In genomic region chr5:61159841-61160240, GRCh38 we compare ENCODE assay signal across 15 cellular contexts. TPM values are rescaled to one million over a fixed set of nuclear protein-coding genes. Genes with fewer than 3 reads are reported as not detected.
A peak's percentile ranks its signal among the peaks of the same experiment; 100 is the strongest.
DNase-seq lines count a peak whose midpoint lies in the region; ATAC-seq and TF ChIP-seq lines count a peak whose summit lies in the region.
"Had no signal": no experiment of that assay in that cellular context is flagged by ENCODE, and none has a peak within 500 bp of the region (broad histone marks: within the 10 kb centered on the region; RNA-seq: fewer than 3 reads in every experiment).

No MANE protein-coding gene starts in this region.

- H2AK5ac ChIP-seq in mesendoderm (ENCODE audit: low read length): no peak overlapping the region

- in situ Hi-C loops in GM13976 (cut with MboI; ENCODE audit: low sequenced_read_pairs, unreplicated experiment): no loop called here

- no peak overlapping the region for H4K5ac ChIP-seq in mesendoderm (ENCODE audit: low read length)

- H3K36me3 ChIP-seq in mesendoderm (ENCODE audit: control insufficient read depth, insufficient read depth, low read length): no peaks in the 10 kb centered on the region
- H3K36me3 ChIP-seq: uterus had no signal

- H3K18ac ChIP-seq in mesendoderm (ENCODE audit: low read length): no peak overlapping the region

- H2BK5ac ChIP-seq in mesendoderm (ENCODE audit: low read length): no peak overlapping the region

- H3K4me2 ChIP-seq in mesendoderm (ENCODE audit: low read length): no peak overlapping the region

- H3K36me3 Mint-ChIP-seq in activated T-helper 17 cell treated with anti-CD3 and anti-CD28 coated beads, Interleukin-2, amount 50 U/mL, for 72 hours (ENCODE audit: low read depth): peaks cover 80% of the 10 kb centered on the region
- peaks cover 69% of the 10 kb centered on the region for H3K36me3 Mint-ChIP-seq in nephron (ENCODE audit: low read depth)

- DNase-seq in SIG-M5 treated with dmso at 0.1 percent for 504 hours (lab: John Stamatoyannopoulos, UW; ENCODE audit: unreplicated experiment) (peak; percentile 78), SIG-M5 (lab: John Stamatoyannopoulos, UW) (no peak), Kasumi-1 (lab: John Stamatoyannopoulos, UW) (peak; percentile 56 to 60), mesendoderm (no peak), GM13976 (ENCODE audit: low spot score) (no peak)
- DNase-seq: activated CD4-positive, alpha-beta T cell treated with anti-CD3 and anti-CD28 coated beads for 48 hours; activated naive CD4-positive, alpha-beta T cell; GOT3; kidney glomerular epithelial cell; NCI-H1436; NCI-H526 treated with DMSO at 0.1 percent for 48 hours; uterus had no signal

- no peak overlapping the region for H3K27ac ChIP-seq in mesendoderm (ENCODE audit: low read depth, low read length)
- H3K27ac ChIP-seq: uterus had no signal

- H2BK15ac ChIP-seq in mesendoderm (replicated peaks; ENCODE audit: low read depth): no peak overlapping the region

- H3K4ac ChIP-seq in mesendoderm (ENCODE audit: low read depth, low read length): no peak overlapping the region

- no peaks in the 10 kb centered on the region for H3K27me3 Mint-ChIP-seq in activated T-helper 17 cell treated with anti-CD3 and anti-CD28 coated beads, Interleukin-2, amount 50 U/mL, for 72 hours
- no peaks in the 10 kb centered on the region for H3K27me3 Mint-ChIP-seq in nephron (ENCODE audit: low read depth)

- TF ChIP-seq CTCF in nephron (IDR thresholded peaks at IDR 0.05; ENCODE audit: unreplicated experiment in 3 of 3): no peak
- no peak for TF ChIP-seq CTCF in GM13976 (IDR thresholded peaks at IDR 0.05; ENCODE audit: borderline replicate concordance, control extremely low read depth, extremely low read depth, insufficient read depth, missing control alignments)

- H3K4me3 Mint-ChIP-seq in activated T-helper 17 cell treated with anti-CD3 and anti-CD28 coated beads, Interleukin-2, amount 50 U/mL, for 72 hours: peak overlapping the region; percentile 99
- peak overlapping the region; percentile 96 to 97 (median 96) for H3K4me3 Mint-ChIP-seq in nephron

- no peak overlapping the region for H4K8ac ChIP-seq in mesendoderm (ENCODE audit: low read depth, low read length)

- peaks cover 15% of the 10 kb centered on the region for H3K4me1 Mint-ChIP-seq in activated T-helper 17 cell treated with anti-CD3 and anti-CD28 coated beads, Interleukin-2, amount 50 U/mL, for 72 hours
- H3K4me1 Mint-ChIP-seq in nephron: peaks cover 47% of the 10 kb centered on the region

- H3K56ac ChIP-seq in mesendoderm (ENCODE audit: low read length): no peak overlapping the region

- H3K4me1 ChIP-seq in mesendoderm (ENCODE audit: control insufficient read depth, low read depth, low read length): no peaks in the 10 kb centered on the region
- H3K4me1 ChIP-seq: uterus had no signal

- no peak overlapping the region for H3K9ac ChIP-seq in mesendoderm (ENCODE audit: low read length)

- H3K27ac Mint-ChIP-seq in activated T-helper 17 cell treated with anti-CD3 and anti-CD28 coated beads, Interleukin-2, amount 50 U/mL, for 72 hours: no peak overlapping the region
- peak overlapping the region in 2 of 3 experiments; percentile 37 to 73 for H3K27ac Mint-ChIP-seq in nephron

- H3K4me3 ChIP-seq in mesendoderm (ENCODE audit: low read length): no peak overlapping the region
- H3K4me3 ChIP-seq: uterus had no signal

- peaks cover 4% of the 10 kb centered on the region for H3K9me3 Mint-ChIP-seq in activated T-helper 17 cell treated with anti-CD3 and anti-CD28 coated beads, Interleukin-2, amount 50 U/mL, for 72 hours
- no peaks in the 10 kb centered on the region for H3K9me3 Mint-ChIP-seq in nephron

- WGBS in mesendoderm (ENCODE audit: extremely low coverage, insufficient coverage, low lambda C conversion rate): no CpG with 5 or more reads among the region's 4 CpGs

- peaks cover 26% of the 10 kb centered on the region for H3K79me2 ChIP-seq in mesendoderm (ENCODE audit: control insufficient read depth, insufficient read depth, low read length)

- ATAC-seq in activated T-helper 17 cell treated with anti-CD3 and anti-CD28 coated beads, Interleukin-2, amount 50 U/mL, for 72 hours (replicated peaks): no peak
- ATAC-seq in HG02642 (IDR thresholded peaks at IDR 0.05; ENCODE audit: poor library complexity, unreplicated experiment): no peak

- H3K79me1 ChIP-seq in mesendoderm (ENCODE audit: low read length): peaks cover 7% of the 10 kb centered on the region

- H3K23ac ChIP-seq in mesendoderm (ENCODE audit: low read length): no peak overlapping the region

- H3K27me3 ChIP-seq in mesendoderm (ENCODE audit: insufficient read depth, low read length, poor library complexity): no peaks in the 10 kb centered on the region
- H3K27me3 ChIP-seq: uterus had no signal

- H2BK120ac ChIP-seq in mesendoderm (ENCODE audit: low read depth, low read length): no peak overlapping the region

RNA-seq across cellular contexts. Expression of gene SMIM15, which starts 2.4 kb away (rescaled TPM):
- total RNA-seq in activated T-helper 17 cell treated with anti-CD3 and anti-CD28 coated beads, Interleukin-2, amount 50 U/mL, for 72 hours: 10 to 100 TPM; 50.6 to 72.0 TPM
- 64.7 TPM for polyA plus RNA-seq in mesendoderm (2013, experiment 1 of 2)
- polyA plus RNA-seq in mesendoderm (2013, experiment 2 of 2): 62.3 TPM

Comparison
In these comparisons a context has a peak if more than half of its experiments do, and no peak if none do; other contexts are left out.
1. DNase-seq: peak in SIG-M5 treated with dmso at 0.1 percent for 504 hours (single experiment) and Kasumi-1 (2 of 2); none in SIG-M5 (single experiment), mesendoderm (single experiment) and GM13976 (single experiment).